In the genomic region with DNA sequence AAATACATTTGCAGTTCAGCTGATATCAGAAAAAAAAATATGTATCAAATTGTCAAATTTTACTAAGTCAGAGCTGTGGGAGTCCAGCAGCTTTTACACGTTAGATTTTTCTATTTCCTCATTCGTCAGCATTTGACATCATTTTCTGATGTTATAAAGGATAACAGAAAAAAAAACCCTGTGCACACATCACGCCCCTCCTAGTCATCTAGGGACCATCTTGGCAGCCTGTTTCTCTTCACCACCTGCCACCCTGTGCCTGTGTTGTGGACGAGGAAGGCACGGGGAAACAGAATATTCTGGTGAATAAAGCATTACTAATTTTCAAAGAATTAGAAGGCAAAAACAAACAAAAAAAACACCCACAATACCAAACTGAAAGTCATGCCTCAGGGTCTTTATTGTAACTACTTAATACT, we compare ENCODE assay signal across 9 cellular contexts. TPM values are rescaled to one million over a fixed set of nuclear protein-coding genes. Genes with fewer than 3 reads are reported as not detected.
DNase-seq lines count a peak whose midpoint lies in the region; ATAC-seq and TF ChIP-seq lines count a peak whose summit lies in the region.
"Had no signal": no experiment of that assay in that cellular context is flagged by ENCODE, and none has a peak within 500 bp of the region (broad histone marks: within the 10 kb centered on the region; RNA-seq: fewer than 3 reads in every experiment).

No MANE protein-coding gene starts in this region.

- no peaks in the 10 kb centered on the region for H3K9me3 ChIP-seq in HEK293 (ENCODE audit: control insufficient read depth, insufficient read depth, low read depth, low read length)

- no peak for ATAC-seq in activated B cell treated with CpG ODN at 0.5 μM for 24 hours (ENCODE audit: low read depth)
- ATAC-seq in GM21786 (IDR thresholded peaks at IDR 0.05; ENCODE audit: unreplicated experiment), result no peak
- no peak for ATAC-seq in GM18498 (IDR thresholded peaks at IDR 0.05; ENCODE audit: unreplicated experiment)
- no peak for ATAC-seq in naive thymus-derived CD8-positive, alpha-beta T cell

- no peaks in the 10 kb centered on the region for H3K36me3 ChIP-seq in HEK293 (ENCODE audit: control insufficient read depth in 2 of 2, insufficient read depth in 1 of 2, low read length in 2 of 2)

- CTCF ChIA-PET in HEK293 (lab: Yijun Ruan, JAX) (interaction anchor here (0.5 to 0.7 kb wide), 2 partner anchors 10 to 159 kb away, joined by 3 read pairs; no protein-coding TSS in a partner anchor), activated B cell treated with CpG ODN at 0.5 μM for 24 hours (lab: Charles Lee) (no interaction called here)

- H3K4me1 ChIP-seq in HEK293 (ENCODE audit: control insufficient read depth, insufficient read depth, low read length), result peaks cover 15% of the 10 kb centered on the region

- POLR2A ChIA-PET in HEK293 (lab: Yijun Ruan, JAX), result no interaction called here
- POLR2A ChIA-PET in activated B cell treated with CpG ODN at 0.5 μM for 24 hours (lab: Charles Lee), result interaction anchor here (0.8 to 1.1 kb wide), 2 partner anchors 99 to 111 kb away, joined by 3 read pairs; partner anchors contain the start of gene SLC9A8
- POLR2A ChIA-PET in naive thymus-derived CD8-positive, alpha-beta T cell (lab: Charles Lee), result interaction anchor here (1.0 kb wide), 1 partner anchor 8 kb away, joined by 4 read pairs; no protein-coding TSS in a partner anchor

- H3K4me1 Mint-ChIP-seq in CD14-positive monocyte, result peaks cover 73% of the 10 kb centered on the region
- H3K4me1 Mint-ChIP-seq in activated B cell treated with CpG ODN at 0.5 μM for 24 hours, result peaks cover 81% of the 10 kb centered on the region
- H3K4me1 Mint-ChIP-seq in naive thymus-derived CD8-positive, alpha-beta T cell, result peaks cover 19 to 75% (median 50%) of the 10 kb centered on the region in 4 donors

- H3K27me3 Mint-ChIP-seq in CD14-positive monocyte (ENCODE audit: low read depth in 3 of 3) (peaks cover 0 to 1% (median 1%) of the 10 kb centered on the region in 3 donors), activated B cell treated with CpG ODN at 0.5 μM for 24 hours (no peaks in the 10 kb centered on the region)
- H3K27me3 Mint-ChIP-seq in naive thymus-derived CD8-positive, alpha-beta T cell, result no peaks in the 10 kb centered on the region

- intact Hi-C loops in CD14-positive monocyte (cut with micrococcal nuclease) (no loop called here), activated B cell treated with CpG ODN at 0.5 μM for 24 hours (cut with micrococcal nuclease) (no loop called here)

- no peak overlapping the region for H3K4me3 Mint-ChIP-seq in CD14-positive monocyte
- peak overlapping the region; percentile 32 for H3K4me3 Mint-ChIP-seq in activated B cell treated with CpG ODN at 0.5 μM for 24 hours
- peak overlapping the region in 1 of 10 donors; percentile 5 for H3K4me3 Mint-ChIP-seq in naive thymus-derived CD8-positive, alpha-beta T cell

- peak overlapping the region; percentile 74 to 93 (median 83) for H3K27ac Mint-ChIP-seq in CD14-positive monocyte
- no peak overlapping the region for H3K27ac Mint-ChIP-seq in activated B cell treated with CpG ODN at 0.5 μM for 24 hours
- peak overlapping the region in 1 of 10 donors; percentile 76 for H3K27ac Mint-ChIP-seq in naive thymus-derived CD8-positive, alpha-beta T cell

- no peaks in the 10 kb centered on the region for H3K9me3 Mint-ChIP-seq in CD14-positive monocyte
- H3K9me3 Mint-ChIP-seq in activated B cell treated with CpG ODN at 0.5 μM for 24 hours, result no peaks in the 10 kb centered on the region
- H3K9me3 Mint-ChIP-seq in naive thymus-derived CD8-positive, alpha-beta T cell, result no peaks in the 10 kb centered on the region
- H3K9me3 Mint-ChIP-seq: activated naive CD4-positive, alpha-beta T cell treated with anti-CD3 and anti-CD28 coated beads, Interleukin-2, amount 50 U/mL, for 72 hours had no signal

- peaks cover 10 to 16% of the 10 kb centered on the region in 2 donors for H3K36me3 Mint-ChIP-seq in CD14-positive monocyte
- H3K36me3 Mint-ChIP-seq in activated B cell treated with CpG ODN at 0.5 μM for 24 hours (ENCODE audit: low read depth), result peaks cover 24% of the 10 kb centered on the region
- H3K36me3 Mint-ChIP-seq in naive thymus-derived CD8-positive, alpha-beta T cell, result peaks cover 0 to 3% (median 0%) of the 10 kb centered on the region in 3 donors
- H3K36me3 Mint-ChIP-seq: activated naive CD4-positive, alpha-beta T cell treated with anti-CD3 and anti-CD28 coated beads, Interleukin-2, amount 50 U/mL, for 72 hours had no signal

- H3K4me3 ChIP-seq in HEK293 (ENCODE audit: low read depth, low read length), result no peak overlapping the region

- DNase-seq in CD14-positive monocyte (ENCODE audit: low spot score) (no peak), activated B cell treated with CpG ODN at 0.5 μM for 24 hours (no peak), lung microvascular endothelial cell (ENCODE audit: low read depth in 2 of 2) (peak; percentile 37 to 66), LoVo (ENCODE audit: low spot score) (no peak)
- no peak for DNase-seq in naive thymus-derived CD8-positive, alpha-beta T cell

- H3K27ac ChIP-seq in HEK293 (ENCODE audit: extremely low read depth, low read depth, low read length), result no peak overlapping the region

- TF ChIP-seq CTCF in CD14-positive monocyte (IDR thresholded peaks at IDR 0.05), result no peak
- TF ChIP-seq CTCF in HEK293 (tag by site-specific recombination; IDR thresholded peaks at IDR 0.05), result no peak
- no peak for TF ChIP-seq CTCF in activated B cell treated with CpG ODN at 0.5 μM for 24 hours (IDR thresholded peaks at IDR 0.05)

TF ChIP-seq in HEK293, 187 proteins besides CTCF, POLR2A, EP300 and RAD21 (continues in another document):
- TF ChIP-seq OSR2 (tag by site-specific recombination; IDR thresholded peaks at IDR 0.05) (no peak), KLF16 (tag by site-specific recombination; IDR thresholded peaks at IDR 0.05) (peak; percentile 9; the same call in 1 of the 2 replicates), KLF10 (tag by site-specific recombination; IDR thresholded peaks at IDR 0.05) (no peak), ZNF404 (tag by site-specific recombination; IDR thresholded peaks at IDR 0.05) (no peak), ZNF791 (tag by site-specific recombination; IDR thresholded peaks at IDR 0.05) (no peak), ZNF211 (tag by site-specific recombination; IDR thresholded peaks at IDR 0.05; ENCODE audit: low read depth) (no peak), ZBTB21 (tag by site-specific recombination; IDR thresholded peaks at IDR 0.05) (peak; percentile 62; the same call in 1 of the 2 replicates), ZNF558 (tag by site-specific recombination; IDR thresholded peaks at IDR 0.05) (no peak), ZNF473 (tag by site-specific recombination; IDR thresholded peaks at IDR 0.05) (no peak), KLF8 (tag by site-specific recombination; IDR thresholded peaks at IDR 0.05) (no peak), ZNF335 (tag by site-specific recombination; conservative IDR thresholded peaks at IDR 0.05) (peak; percentile 72), ZBTB20 (tag by site-specific recombination; IDR thresholded peaks at IDR 0.05) (0 out of 2 replicates have a peak, but pooled peaks have one; percentile 13), SP3 (tag by site-specific recombination; IDR thresholded peaks at IDR 0.05) (no peak), ZNF792 (tag by site-specific recombination; IDR thresholded peaks at IDR 0.05) (no peak), ZNF629 (tag by site-specific recombination; IDR thresholded peaks at IDR 0.05) (peak; percentile 55), ZNF776 (tag by site-specific recombination; IDR thresholded peaks at IDR 0.05; ENCODE audit: borderline replicate concordance) (no peak), ZBTB48 (tag by site-specific recombination; IDR thresholded peaks at IDR 0.05) (peak; percentile 70; the same call in 1 of the 2 replicates)
- TF ChIP-seq, protein P1, sequence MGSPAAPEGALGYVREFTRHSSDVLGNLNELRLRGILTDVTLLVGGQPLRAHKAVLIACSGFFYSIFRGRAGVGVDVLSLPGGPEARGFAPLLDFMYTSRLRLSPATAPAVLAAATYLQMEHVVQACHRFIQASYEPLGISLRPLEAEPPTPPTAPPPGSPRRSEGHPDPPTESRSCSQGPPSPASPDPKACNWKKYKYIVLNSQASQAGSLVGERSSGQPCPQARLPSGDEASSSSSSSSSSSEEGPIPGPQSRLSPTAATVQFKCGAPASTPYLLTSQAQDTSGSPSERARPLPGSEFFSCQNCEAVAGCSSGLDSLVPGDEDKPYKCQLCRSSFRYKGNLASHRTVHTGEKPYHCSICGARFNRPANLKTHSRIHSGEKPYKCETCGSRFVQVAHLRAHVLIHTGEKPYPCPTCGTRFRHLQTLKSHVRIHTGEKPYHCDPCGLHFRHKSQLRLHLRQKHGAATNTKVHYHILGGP (tag by site-specific recombination; IDR thresholded peaks at IDR 0.05), result no peak
- TF ChIP-seq, protein P2, sequence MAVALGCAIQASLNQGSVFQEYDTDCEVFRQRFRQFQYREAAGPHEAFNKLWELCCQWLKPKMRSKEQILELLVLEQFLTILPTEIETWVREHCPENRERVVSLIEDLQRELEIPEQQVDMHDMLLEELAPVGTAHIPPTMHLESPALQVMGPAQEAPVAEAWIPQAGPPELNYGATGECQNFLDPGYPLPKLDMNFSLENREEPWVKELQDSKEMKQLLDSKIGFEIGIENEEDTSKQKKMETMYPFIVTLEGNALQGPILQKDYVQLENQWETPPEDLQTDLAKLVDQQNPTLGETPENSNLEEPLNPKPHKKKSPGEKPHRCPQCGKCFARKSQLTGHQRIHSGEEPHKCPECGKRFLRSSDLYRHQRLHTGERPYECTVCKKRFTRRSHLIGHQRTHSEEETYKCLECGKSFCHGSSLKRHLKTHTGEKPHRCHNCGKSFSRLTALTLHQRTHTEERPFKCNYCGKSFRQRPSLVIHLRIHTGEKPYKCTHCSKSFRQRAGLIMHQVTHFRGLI (tag by site-specific recombination; IDR thresholded peaks at IDR 0.05), result no peak

RNA-seq across cellular contexts. Expression of gene B4GALT5, which starts 12.4 kb away (rescaled TPM):
- 1 to 10 TPM; 2.4 to 2.7 TPM for polyA plus RNA-seq in CD14-positive monocyte
- total RNA-seq in activated B cell treated with CpG ODN at 0.5 μM for 24 hours, result 70.6 and 72.9 TPM in 2 replicates
- total RNA-seq in lung microvascular endothelial cell, result 34.4 and 61.9 TPM in 2 replicates
- 1 to 10 TPM; 6.0 to 6.8 TPM for total RNA-seq in naive thymus-derived CD8-positive, alpha-beta T cell
- 1 to 10 TPM in 1 of 3 donors, under 1 TPM in 2; 0.34 to 1.4 (median 0.73) TPM for polyA plus RNA-seq in naive thymus-derived CD8-positive, alpha-beta T cell

Comparison
In these comparisons a context has a peak if more than half of its experiments do, and no peak if none do; other contexts are left out.
1. DNase-seq: peak in lung microvascular endothelial cell (2 of 2); none in CD14-positive monocyte (single experiment), activated B cell treated with CpG ODN at 0.5 μM for 24 hours (single experiment), LoVo (single experiment) and naive thymus-derived CD8-positive, alpha-beta T cell (0 of 10).